16 cellular contexts compared by ENCODE assay signal in genomic region chr6:56719310-56719709, GRCh38.
DNase-seq lines count a peak whose midpoint lies in the region; ATAC-seq lines count a peak whose summit lies in the region.
"Had no signal": no experiment of that assay in that cellular context is flagged by ENCODE, and none has a peak within 500 bp of the region (broad histone marks: within the 10 kb centered on the region; RNA-seq: fewer than 3 reads in every experiment).

No MANE protein-coding gene starts in this region.

- no peak overlapping the region for H3K4me3 ChIP-seq in Jurkat, Clone E6-1 (ENCODE audit: low read length)
- H3K4me3 ChIP-seq: adrenal gland, GM12878, testis had no signal

- peak; percentile 24 for DNase-seq in EH (ENCODE audit: low read depth)
- peak; percentile 34 for DNase-seq in Jurkat, Clone E6-1 (ENCODE audit: low read depth, low spot score)
- DNase-seq in amniotic epithelial cell (ENCODE audit: low read depth) = peak; percentile 79
- peak; percentile 85 for DNase-seq in iris pigment epithelial cell (ENCODE audit: low read depth)
- no peak for DNase-seq in midbrain (lab: John Stamatoyannopoulos, UW)
- DNase-seq in stimulated activated CD4-positive, alpha-beta T cell treated with anti-CD3 and anti-CD28 coated beads, Interleukin-15, amount 100 ng/mL, for 24 hours = no peak
- DNase-seq: activated CD4-positive, alpha-beta memory T cell treated with anti-CD3 and anti-CD28 coated beads, Interleukin-2, amount 10 ng/mL, durations not matched to agents 7 days and 5 days; adrenal gland; NCI-H1105; NCI-H2171; NCI-H774; stimulated activated CD4-positive, alpha-beta T cell treated with anti-CD3 and anti-CD28 coated beads, Interleukin-4, amount 100 ng/mL, for 24 hours; testis had no signal

- no peak for ATAC-seq in GM21737 (IDR thresholded peaks at IDR 0.05; ENCODE audit: unreplicated experiment)
- ATAC-seq in HG02885 (IDR thresholded peaks at IDR 0.05; ENCODE audit: poor library complexity, unreplicated experiment) = no peak
- ATAC-seq: GM12878 had no signal

Comparison
In these comparisons a context has a peak if more than half of its experiments do, and no peak if none do; other contexts are left out.
1. DNase-seq: peak in EH (single experiment), Jurkat, Clone E6-1 (single experiment), amniotic epithelial cell (single experiment) and iris pigment epithelial cell (single experiment); none in midbrain (single experiment) and stimulated activated CD4-positive, alpha-beta T cell treated with anti-CD3 and anti-CD28 coated beads, Interleukin-15, amount 100 ng/mL, for 24 hours (single experiment).